ENCODE assay signal across 8 cellular contexts in genomic region chr1:20361805-20362381, GRCh38.
DNase-seq lines count a peak whose midpoint lies in the region; ATAC-seq and TF ChIP-seq lines count a peak whose summit lies in the region.

No MANE protein-coding gene starts in this region.

- H3K4me2 ChIP-seq in OCI-LY3 (ENCODE audit: low read length), result no peak overlapping the region

- peaks cover 9% of the 10 kb centered on the region for H3K27me3 ChIP-seq in OCI-LY3 (ENCODE audit: low read depth, low read length)
- peaks cover 0 to 36% of the 10 kb centered on the region in 2 donors for H3K27me3 ChIP-seq in breast epithelium

- H3K4me1 ChIP-seq in OCI-LY3 (ENCODE audit: low read length), result peaks cover 21% of the 10 kb centered on the region
- H3K4me1 ChIP-seq in breast epithelium, result peaks cover 0 to 14% of the 10 kb centered on the region in 2 donors

- ATAC-seq in stimulated activated effector memory CD8-positive, alpha-beta T cell treated with anti-CD3 and anti-CD28 coated beads, Interleukin-12 subunit alpha, Interleukin-12 subunit beta, amount 100 ng/mL, for 72 hours, result no peak
- ATAC-seq in GM21723 (IDR thresholded peaks at IDR 0.05; ENCODE audit: unreplicated experiment), result no peak

- peaks cover 14% of the 10 kb centered on the region for H3K4me1 Mint-ChIP-seq in stimulated activated effector memory CD8-positive, alpha-beta T cell treated with anti-CD3 and anti-CD28 coated beads, Interleukin-12 subunit alpha, Interleukin-12 subunit beta, amount 100 ng/mL, for 72 hours

- H3K36me3 Mint-ChIP-seq in stimulated activated effector memory CD8-positive, alpha-beta T cell treated with anti-CD3 and anti-CD28 coated beads, Interleukin-12 subunit alpha, Interleukin-12 subunit beta, amount 100 ng/mL, for 72 hours, result no peaks in the 10 kb centered on the region

- no peaks in the 10 kb centered on the region for H4K20me1 ChIP-seq in OCI-LY3 (ENCODE audit: insufficient read depth, low read length)

- no peak for TF ChIP-seq POLR2A in breast epithelium (IDR thresholded peaks at IDR 0.05)

- TF ChIP-seq CTCF in AG04449 (IDR thresholded peaks at IDR 0.05; ENCODE audit: insufficient read depth, low read length, missing control alignments), result peak; percentile 91
- TF ChIP-seq CTCF in GM12873 (IDR thresholded peaks at IDR 0.05; ENCODE audit: insufficient read depth, low read depth, low read length, missing control alignments), result peak; percentile 83
- peak; percentile 76 for TF ChIP-seq CTCF in OCI-LY3 (IDR thresholded peaks at IDR 0.05; ENCODE audit: low read depth, low read length)
- peak; percentile 51 to 82 (median 72) for TF ChIP-seq CTCF in breast epithelium (IDR thresholded peaks at IDR 0.05)

- H3K4me3 ChIP-seq in AG04449 (ENCODE audit: low read depth, low read length), result no peak overlapping the region
- H3K4me3 ChIP-seq in OCI-LY3 (ENCODE audit: low read length), result no peak overlapping the region
- H3K4me3 ChIP-seq in breast epithelium, result no peak overlapping the region

- no peak overlapping the region for H3K9ac ChIP-seq in OCI-LY3 (ENCODE audit: low read length)

- H2AFZ ChIP-seq in OCI-LY3 (ENCODE audit: low read depth, low read length), result no peak overlapping the region

- no peak overlapping the region for H3K4me3 Mint-ChIP-seq in stimulated activated effector memory CD8-positive, alpha-beta T cell treated with anti-CD3 and anti-CD28 coated beads, Interleukin-12 subunit alpha, Interleukin-12 subunit beta, amount 100 ng/mL, for 72 hours

- H3K36me3 ChIP-seq in OCI-LY3 (replicated peaks; ENCODE audit: low read depth, low read length), result no peaks in the 10 kb centered on the region
- no peaks in the 10 kb centered on the region for H3K36me3 ChIP-seq in breast epithelium

- intact Hi-C loops in breast epithelium (cut with DNase I; ENCODE audit: low total_unique reads), result no loop called here

- no peak overlapping the region for H3K27ac ChIP-seq in OCI-LY3 (ENCODE audit: low read length)
- H3K27ac ChIP-seq in breast epithelium, result no peak overlapping the region

- CTCF ChIA-PET in AG04449 (lab: Yijun Ruan, JAX), result interaction anchor here (0.8 to 15.9 kb wide), 31 partner anchors 9 to 444 kb away, joined by 3 to 202 read pairs (median 4); partner anchors contain the start of gene CAMK2N1

- H3K9me3 ChIP-seq in OCI-LY3 (ENCODE audit: insufficient read depth, low read length) (no peaks in the 10 kb centered on the region), breast epithelium (no peaks in the 10 kb centered on the region)

- H3K9me3 Mint-ChIP-seq in stimulated activated effector memory CD8-positive, alpha-beta T cell treated with anti-CD3 and anti-CD28 coated beads, Interleukin-12 subunit alpha, Interleukin-12 subunit beta, amount 100 ng/mL, for 72 hours, result no peaks in the 10 kb centered on the region

- no peak for DNase-seq in AG04449 (ENCODE audit: low read depth, low spot score)
- peak in 1 of 2 donors; percentile 50 for DNase-seq in breast epithelium (ENCODE audit: low spot score in 2 of 2)
- DNase-seq in left kidney (ENCODE audit: low read depth, low spot score), result peak; percentile 80
- DNase-seq in stimulated activated effector memory CD8-positive, alpha-beta T cell treated with anti-CD3 and anti-CD28 coated beads, Interleukin-12 subunit alpha, Interleukin-12 subunit beta, amount 100 ng/mL, for 72 hours (ENCODE audit: low spot score in 2 of 2), result peak; percentile 28 to 77
- DNase-seq in NCI-H146 treated with DMSO at 0.1 percent for 48 hours (lab: John Stamatoyannopoulos, UW; ENCODE audit: unreplicated experiment), result no peak

- H3K79me2 ChIP-seq in OCI-LY3 (ENCODE audit: low read length), result no peaks in the 10 kb centered on the region

- H3K27ac Mint-ChIP-seq in stimulated activated effector memory CD8-positive, alpha-beta T cell treated with anti-CD3 and anti-CD28 coated beads, Interleukin-12 subunit alpha, Interleukin-12 subunit beta, amount 100 ng/mL, for 72 hours, result no peak overlapping the region

- POLR2A ChIA-PET in AG04449 (lab: Yijun Ruan, JAX), result no interaction called here

Comparison
In these comparisons a context has a peak if more than half of its experiments do, and no peak if none do; other contexts are left out.
1. DNase-seq: peak in left kidney (single experiment) and stimulated activated effector memory CD8-positive, alpha-beta T cell treated with anti-CD3 and anti-CD28 coated beads, Interleukin-12 subunit alpha, Interleukin-12 subunit beta, amount 100 ng/mL, for 72 hours (2 of 2); none in AG04449 (single experiment) and NCI-H146 treated with DMSO at 0.1 percent for 48 hours (single experiment).
2. Peak in every context shown above with its lines, with median percentiles within 50 percentile points of each other: CTCF ChIP-seq.